In the genomic region with DNA sequence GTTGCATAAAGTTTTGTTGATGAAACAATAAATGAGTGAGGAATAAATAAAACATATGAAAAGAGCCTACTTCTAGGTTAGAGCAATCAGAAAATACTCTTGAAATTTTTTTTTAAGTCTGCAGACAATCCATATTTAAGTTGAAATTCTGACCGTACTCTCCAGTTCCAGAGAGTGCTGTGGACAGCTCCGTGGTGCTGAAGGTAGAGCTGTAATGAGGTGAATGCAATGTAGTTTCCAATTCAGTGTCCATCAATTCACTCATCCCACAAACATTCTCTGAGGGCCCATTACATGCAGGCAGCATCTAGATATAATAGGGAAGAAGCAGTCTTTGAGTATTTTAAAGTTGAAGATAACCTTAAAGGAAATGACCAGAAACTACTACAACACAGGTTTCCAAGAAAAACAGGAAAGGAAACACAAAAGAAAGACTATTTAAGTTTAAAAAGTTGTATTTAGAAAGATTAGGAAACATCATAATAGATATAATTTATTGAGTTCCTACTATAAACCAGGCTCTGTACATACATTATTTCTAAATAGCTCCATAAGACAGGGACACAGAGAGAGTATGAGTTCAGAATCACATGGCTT, we compare ENCODE assay signal across 15 cellular contexts. TPM values are rescaled to one million over a fixed set of nuclear protein-coding genes. Genes with fewer than 3 reads are reported as not detected.
DNase-seq lines count a peak whose midpoint lies in the region; ATAC-seq, FAIRE-seq and TF ChIP-seq lines count a peak whose summit lies in the region.
"Had no signal": no experiment of that assay in that cellular context is flagged by ENCODE, and none has a peak within 500 bp of the region (broad histone marks: within the 10 kb centered on the region; RNA-seq: fewer than 3 reads in every experiment).

No MANE protein-coding gene starts in this region.

- FAIRE-seq in keratinocyte (lab: Jason Lieb, UNC) = peak; percentile 64

- no peaks in the 10 kb centered on the region for H3K4me1 ChIP-seq in keratinocyte (ENCODE audit: control insufficient read depth, extremely low read depth, insufficient read depth, low read length)

- H3K4me2 ChIP-seq in keratinocyte (ENCODE audit: control insufficient read depth, extremely low read depth, insufficient read depth, low read depth, low read length) = no peak overlapping the region

- dilution Hi-C loops in keratinocyte (cut with MboI; ENCODE audit: extremely low pct_ligation_motif_present, low sequenced_read_pairs) = no loop called here

- TF ChIP-seq CTCF in astrocyte of the cerebellum (IDR thresholded peaks at IDR 0.05; ENCODE audit: low read depth, low read length, missing control alignments) (no peak), keratinocyte (optimal IDR thresholded peaks at IDR 0.05 in 1 of 3, IDR thresholded peaks at IDR 0.05 in 1 of 3, conservative IDR thresholded peaks at IDR 0.05 in 1 of 3; ENCODE audit: extremely low read depth in 1 of 3, insufficient read depth in 2 of 3, low read length in 3 of 3) (no peak), lower leg skin (IDR thresholded peaks at IDR 0.05) (no peak)

- H2AFZ ChIP-seq in keratinocyte (ENCODE audit: control insufficient read depth, low read length) = no peak overlapping the region

- no peak for TF ChIP-seq POLR2A in lower leg skin (IDR thresholded peaks at IDR 0.05)

- H3K9ac ChIP-seq in keratinocyte (ENCODE audit: control insufficient read depth, extremely low read depth, insufficient read depth, low read length) = no peak overlapping the region

- H3K9me1 ChIP-seq in keratinocyte (ENCODE audit: control insufficient read depth, extremely low read depth, insufficient read depth, low read length) = no peaks in the 10 kb centered on the region

- peak; percentile 1 for DNase-seq in GM04504 (ENCODE audit: low read depth)
- DNase-seq in Kasumi-1 (lab: John Stamatoyannopoulos, UW) = peak; percentile 50 to 78
- DNase-seq in astrocyte of the cerebellum (ENCODE audit: low read depth) = peak; percentile 3
- no peak for DNase-seq in keratinocyte (ENCODE audit: low read depth, low spot score)
- no peak for DNase-seq in islet precursor cell
- no peak for DNase-seq in NCI-H146 treated with DMSO at 0.1 percent for 48 hours (lab: John Stamatoyannopoulos, UW; ENCODE audit: unreplicated experiment)
- DNase-seq in lower leg skin (ENCODE audit: low spot score in 2 of 2) = no peak
- DNase-seq: hypothalamus; natural killer cell; NCI-H1048; NCI-H69; stimulated activated naive CD4-positive, alpha-beta T cell had no signal

- no peaks in the 10 kb centered on the region for H3K27me3 ChIP-seq in keratinocyte (ENCODE audit: control insufficient read depth, extremely low read depth, insufficient read depth, low read length)

- H3K4me3 ChIP-seq in astrocyte of the cerebellum (ENCODE audit: low read depth, low read length) (no peak overlapping the region), keratinocyte (ENCODE audit: control insufficient read depth in 2 of 3, extremely low read depth in 1 of 3, insufficient read depth in 2 of 3, low read depth in 1 of 3, low read length in 3 of 3) (no peak overlapping the region), lower leg skin (ENCODE audit: low read depth, poor library complexity, severe bottlenecking) (no peak overlapping the region)
- H3K4me3 ChIP-seq: coronary artery had no signal

- intact Hi-C loops in lower leg skin (cut with DNase I; ENCODE audit: low total_unique reads) = loop anchor here (10.0 kb wide), 1 partner anchor 910 kb away; no protein-coding TSS in a partner anchor

- no peak overlapping the region for H3K27ac ChIP-seq in keratinocyte (ENCODE audit: control insufficient read depth, insufficient read depth, low read length)
- H3K27ac ChIP-seq: coronary artery had no signal

- H3K36me3 ChIP-seq in keratinocyte (ENCODE audit: control insufficient read depth in 2 of 2, extremely low read depth in 1 of 2, insufficient read depth in 2 of 2, low read length in 2 of 2) = no peaks in the 10 kb centered on the region

- in situ Hi-C loops in astrocyte of the cerebellum (cut with HindIII; ENCODE audit: low sequenced_read_pairs) = no loop called here

- no peak for ATAC-seq in GM21717 (IDR thresholded peaks at IDR 0.05; ENCODE audit: unreplicated experiment)
- ATAC-seq: natural killer cell had no signal

- no peaks in the 10 kb centered on the region for H3K79me2 ChIP-seq in keratinocyte (ENCODE audit: control insufficient read depth, insufficient read depth, low read length)

- 6% methylated on average over 2 of the region's 2 CpGs for WGBS in lower leg skin, 2 donors

- H4K20me1 ChIP-seq in keratinocyte (ENCODE audit: control insufficient read depth, extremely low read depth, insufficient read depth, low read length) = no peaks in the 10 kb centered on the region

- no peaks in the 10 kb centered on the region for H3K9me3 ChIP-seq in keratinocyte (ENCODE audit: control insufficient read depth, low read depth, low read length)

RNA-seq across cellular contexts. Expression of gene CRTAC1, which starts 44.0 kb away (rescaled TPM):
- not detected in 3 replicates for polyA plus RNA-seq in keratinocyte
- polyA plus RNA-seq in keratinocyte (2011; ENCODE audit: low read depth) = not detected
- not detected in 2 replicates for polyA plus RNA-seq in keratinocyte (2011; cell fraction: cytosol; rRNA removed)
- not detected in 2 replicates for polyA plus RNA-seq in keratinocyte (2011; cell fraction: nucleus; rRNA removed)
- polyA plus RNA-seq in keratinocyte (2012; ENCODE audit: low replicate concordance) = 0.05 and 0.07 TPM in 2 replicates
- polyA minus RNA-seq in keratinocyte = not detected in 3 replicates
- polyA minus RNA-seq in keratinocyte (2011; cell fraction: cytosol; rRNA and poly(A)+ RNA removed) = not detected
- polyA minus RNA-seq in keratinocyte (2011; cell fraction: nucleus; rRNA and poly(A)+ RNA removed) = not detected in 2 replicates
- total RNA-seq in lower leg skin = 1 to 10 TPM; 1.4 to 3.5 (median 2.3) TPM
- total RNA-seq: natural killer cell; T-helper 2 cell treated with Interferon-gamma antibody and Interleukin-4, amounts not matched to agents 100 ng/mL and 5 ng/mL, for 36 hours had no signal

Comparison
In these comparisons a context has a peak if more than half of its experiments do, and no peak if none do; other contexts are left out.
1. DNase-seq: peak in GM04504 (single experiment), Kasumi-1 (2 of 2) and astrocyte of the cerebellum (single experiment); none in keratinocyte (single experiment), islet precursor cell (single experiment), NCI-H146 treated with DMSO at 0.1 percent for 48 hours (single experiment) and lower leg skin (0 of 2).